11 cellular contexts compared by ENCODE assay signal in genomic region chr2:238449909-238450417, GRCh38. TPM values are rescaled to one million over a fixed set of nuclear protein-coding genes. Genes with fewer than 3 reads are reported as not detected.
DNase-seq lines count a peak whose midpoint lies in the region; FAIRE-seq and TF ChIP-seq lines count a peak whose summit lies in the region.
"Had no signal": no experiment of that assay in that cellular context is flagged by ENCODE, and none has a peak within 500 bp of the region (broad histone marks: within the 10 kb centered on the region; RNA-seq: fewer than 3 reads in every experiment).

No MANE protein-coding gene starts in this region.

- 51 to 75% (median 63%) methylated on average over 9 of the region's 9 CpGs for WGBS in spleen, 5 donors

- peaks cover 0 to 3% (median 0%) of the 10 kb centered on the region in 8 donors for H3K9me3 ChIP-seq in spleen

- peak overlapping the region in 5 of 8 donors; percentile 0 to 34 (median 9) for H3K27ac ChIP-seq in spleen

- no peak for TF ChIP-seq POLR2A in spleen (IDR thresholded peaks at IDR 0.05)

- H3K36me3 ChIP-seq in spleen (peaks cover 2 to 83% (median 71%) of the 10 kb centered on the region in 6 donors), H7 (replicated peaks; ENCODE audit: control insufficient read depth, insufficient read depth, low read length) (peaks cover 27% of the 10 kb centered on the region)

- DNase-seq in HTR-8/SVneo (ENCODE audit: insufficient read length, low spot score) (no peak), amniotic epithelial cell (ENCODE audit: low read depth) (peak; percentile 59), iris pigment epithelial cell (ENCODE audit: low read depth) (peak; percentile 65), spleen (peak; percentile 77), H7 (no peak), T-helper 9 cell (no peak)
- DNase-seq in activated CD4-positive, alpha-beta T cell treated with anti-CD3 and anti-CD28 coated beads for 48 hours: no peak
- DNase-seq in activated CD4-positive, alpha-beta T cell treated with anti-CD3 and anti-CD28 coated beads, Interleukin-2, amount 50 U/mL, for 48 hours: no peak
- DNase-seq: activated naive CD4-positive, alpha-beta T cell treated with Interleukin-2 at 50 U/mL for 16 hours; NCI-H446 had no signal

- intact Hi-C loops in spleen (cut with DNase I; ENCODE audit: low total_unique reads): no loop called here

- no peak overlapping the region for H3K4me3 ChIP-seq in spleen
- H3K4me3 ChIP-seq in H7 (ENCODE audit: insufficient read depth, low read depth, low read length): no peak overlapping the region

- no peak for TF ChIP-seq CTCF in spleen (IDR thresholded peaks at IDR 0.05 in 8 of 11, conservative IDR thresholded peaks at IDR 0.05 in 3 of 11)

- peak; percentile 68 for FAIRE-seq in HTR-8/SVneo (lab: Jason Lieb, UNC)
- FAIRE-seq: endothelial cell of umbilical vein had no signal

- peaks cover 0 to 29% (median 19%) of the 10 kb centered on the region in 6 donors for H3K4me1 ChIP-seq in spleen

- no peaks in the 10 kb centered on the region for H3K27me3 ChIP-seq in spleen (replicated peaks in 1 of 7)
- H3K27me3 ChIP-seq in H7 (ENCODE audit: control insufficient read depth, insufficient read depth, low read length): no peaks in the 10 kb centered on the region

RNA-seq across cellular contexts. Expression of gene ASB1, which starts 23.2 kb away (rescaled TPM):
- total RNA-seq in spleen: 10 to 100 TPM; 20.6 to 33.1 (median 24.7) TPM
- polyA plus RNA-seq in spleen: 10 to 100 TPM; 17.5 to 32.6 (median 28.3) TPM
- 23.2 and 26.5 TPM in 2 replicates for total RNA-seq in H7 (2014; rRNA removed; shearing (Covaris generic))

Comparison
In these comparisons a context has a peak if more than half of its experiments do, and no peak if none do; other contexts are left out.
1. DNase-seq: peak in amniotic epithelial cell (single experiment), iris pigment epithelial cell (single experiment) and spleen (single experiment); none in HTR-8/SVneo (single experiment), H7 (single experiment), activated CD4-positive, alpha-beta T cell treated with anti-CD3 and anti-CD28 coated beads for 48 hours (single experiment), activated CD4-positive, alpha-beta T cell treated with anti-CD3 and anti-CD28 coated beads, Interleukin-2, amount 50 U/mL, for 48 hours (0 of 2) and T-helper 9 cell (single experiment).